ENCODE assay signal across 21 cellular contexts in genomic region chr22:42891008-42891407, GRCh38.
"Had no signal": no experiment of that assay in that cellular context is flagged by ENCODE, and none has a peak within 500 bp of the region (broad histone marks: within the 10 kb centered on the region; RNA-seq: fewer than 3 reads in every experiment).

No MANE protein-coding gene starts in this region.

- H3K36me3 ChIP-seq: breast epithelium had no signal

- H3K9me3 ChIP-seq: ascending aorta, breast epithelium, gastrocnemius medialis, left lung, tibial nerve had no signal

- FAIRE-seq: urothelium cell line had no signal

- H3K4me3 ChIP-seq: ascending aorta, breast epithelium, gastrocnemius medialis, left lung, smooth muscle cell, tibial nerve had no signal

- H3K4me3 Mint-ChIP-seq: activated CD4-positive, alpha-beta T cell treated with anti-CD3 and anti-CD28 coated beads for 36 hours; activated naive CD4-positive, alpha-beta T cell treated with anti-CD3 and anti-CD28 coated beads, Interleukin-2, amount 50 U/mL, for 24 hours; neural crest cell had no signal

- H3K4me1 ChIP-seq: breast epithelium, parathyroid adenoma had no signal

- H3K27ac ChIP-seq: ascending aorta, breast epithelium, parathyroid adenoma, tibial nerve had no signal

- DNase-seq: activated CD4-positive, alpha-beta T cell treated with anti-CD3 and anti-CD28 coated beads for 36 hours; activated gamma-delta T cell; cerebellar nuclear complex; cortex of kidney; effector CD4-positive, alpha-beta T cell; gastrocnemius medialis; head of caudate nucleus; left lung; mammary epithelial cell; stimulated activated CD4-positive, alpha-beta T cell treated with anti-CD3 and anti-CD28 coated beads, Interleukin-4, amount 100 ng/mL, for 4 hours; stimulated activated naive CD4-positive, alpha-beta T cell treated with Interleukin-2 at 50 U/mL for 16 hours; substantia nigra had no signal

- H3K27ac Mint-ChIP-seq: activated CD4-positive, alpha-beta T cell treated with anti-CD3 and anti-CD28 coated beads for 36 hours; activated naive CD4-positive, alpha-beta T cell treated with anti-CD3 and anti-CD28 coated beads, Interleukin-2, amount 50 U/mL, for 24 hours had no signal

- H3K27me3 ChIP-seq: ascending aorta, breast epithelium, gastrocnemius medialis, left lung, tibial nerve had no signal

- H3K27me3 Mint-ChIP-seq: activated CD4-positive, alpha-beta T cell treated with anti-CD3 and anti-CD28 coated beads for 36 hours; activated naive CD4-positive, alpha-beta T cell treated with anti-CD3 and anti-CD28 coated beads, Interleukin-2, amount 50 U/mL, for 24 hours had no signal

- H3K9me3 Mint-ChIP-seq: activated naive CD4-positive, alpha-beta T cell treated with anti-CD3 and anti-CD28 coated beads, Interleukin-2, amount 50 U/mL, for 24 hours; neural crest cell had no signal

- ATAC-seq: activated CD4-positive, alpha-beta T cell treated with anti-CD3 and anti-CD28 coated beads for 36 hours; gastrocnemius medialis; left lung; sciatic nerve had no signal
